Comparison of ENCODE assay signal across 15 cellular contexts in the genomic region with DNA sequence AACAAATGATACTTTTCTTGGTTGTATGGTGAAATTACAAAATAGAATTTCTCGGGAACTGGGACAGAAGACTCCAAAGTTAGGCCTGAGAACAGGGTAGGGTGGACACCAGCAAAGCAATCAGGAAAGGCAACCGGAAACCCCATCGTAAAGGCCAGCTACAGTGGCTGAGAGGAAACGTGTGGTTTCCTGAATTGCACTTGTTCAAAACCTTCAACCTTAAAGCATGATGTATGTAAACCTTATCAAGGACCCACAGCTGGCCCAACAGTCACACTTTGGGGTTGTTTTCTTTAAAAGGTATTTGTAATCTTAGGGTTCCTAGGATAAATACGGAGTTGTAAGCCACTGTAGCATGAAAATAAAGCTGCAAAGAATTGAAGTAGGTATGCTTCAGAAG. TPM values are rescaled to one million over a fixed set of nuclear protein-coding genes. Genes with fewer than 3 reads are reported as not detected.
DNase-seq lines count a peak whose midpoint lies in the region; ATAC-seq, FAIRE-seq and TF ChIP-seq lines count a peak whose summit lies in the region.
"Had no signal": no experiment of that assay in that cellular context is flagged by ENCODE, and none has a peak within 500 bp of the region (broad histone marks: within the 10 kb centered on the region; RNA-seq: fewer than 3 reads in every experiment).

No MANE protein-coding gene starts in this region.

- no TSS peak for BruUV-seq in endothelial cell of umbilical vein (replicated peaks; lab: Mats Ljungman, UMichigan)

- TF ChIP-seq CTCF in endothelial cell of umbilical vein (IDR thresholded peaks at IDR 0.05; ENCODE audit: extremely low read depth in 1 of 2, insufficient read depth in 1 of 2, low read depth in 1 of 2, low read length in 2 of 2) (no peak), gastrocnemius medialis (IDR thresholded peaks at IDR 0.05 in 4 of 5, conservative IDR thresholded peaks at IDR 0.05 in 1 of 5) (no peak)

- TF ChIP-seq POLR2A in endothelial cell of umbilical vein (IDR thresholded peaks at IDR 0.05; ENCODE audit: low read depth, low read length) = no peak
- TF ChIP-seq POLR2A in gastrocnemius medialis (IDR thresholded peaks at IDR 0.05) = no peak

- CTCF ChIA-PET in endothelial cell of umbilical vein (lab: Charles Lee) = no interaction called here

- no peaks in the 10 kb centered on the region for H3K79me2 ChIP-seq in endothelial cell of umbilical vein (ENCODE audit: control insufficient read depth, insufficient read depth, low read length)

- dilution Hi-C loops in endothelial cell of umbilical vein (cut with MboI; ENCODE audit: extremely low pct_ligation_motif_present, low sequenced_read_pairs) = no loop called here

- H3K4me1 ChIP-seq in endothelial cell of umbilical vein (ENCODE audit: control insufficient read depth, extremely low read depth, insufficient read depth, low read length) (peaks cover 7% of the 10 kb centered on the region), gastrocnemius medialis (peaks cover 0 to 3% of the 10 kb centered on the region in 2 donors)

- H3K36me3 ChIP-seq in endothelial cell of umbilical vein (ENCODE audit: control insufficient read depth in 2 of 2, extremely low read depth in 1 of 2, insufficient read depth in 2 of 2, low read length in 2 of 2) = no peaks in the 10 kb centered on the region
- H3K36me3 ChIP-seq in gastrocnemius medialis = no peaks in the 10 kb centered on the region

- no peak overlapping the region for H3K9ac ChIP-seq in endothelial cell of umbilical vein (replicated peaks; ENCODE audit: extremely low read depth, insufficient read depth, low read length)
- H3K9ac ChIP-seq: GM23248 had no signal

- H3K4me3 ChIP-seq in endothelial cell of umbilical vein (replicated peaks in 1 of 3; ENCODE audit: insufficient read depth in 1 of 3, low read depth in 1 of 3, low read length in 3 of 3) (no peak overlapping the region), gastrocnemius medialis (no peak overlapping the region)
- H3K4me3 ChIP-seq: GM23248 had no signal

- ATAC-seq in GM19395 (IDR thresholded peaks at IDR 0.05; ENCODE audit: unreplicated experiment) (peak; percentile 64), gastrocnemius medialis (no peak)

- H4K20me1 ChIP-seq in endothelial cell of umbilical vein (replicated peaks; ENCODE audit: control insufficient read depth, extremely low read depth, insufficient read depth, low read length) = no peaks in the 10 kb centered on the region

- no peak overlapping the region for H3K4me2 ChIP-seq in endothelial cell of umbilical vein (ENCODE audit: insufficient read depth, low read length)

- POLR2A ChIA-PET in endothelial cell of umbilical vein (lab: Charles Lee) = no interaction called here

- H3K27ac ChIP-seq in endothelial cell of umbilical vein (ENCODE audit: insufficient read depth, low read depth, low read length) (no peak overlapping the region), gastrocnemius medialis (no peak overlapping the region)

- in situ Hi-C loops in gastrocnemius medialis (cut with MboI; ENCODE audit: low sequenced_read_pairs in 4 of 4) = no loop called here

- no peaks in the 10 kb centered on the region for H3K9me3 ChIP-seq in endothelial cell of umbilical vein (replicated peaks; ENCODE audit: control insufficient read depth, insufficient read depth, low read length)
- no peaks in the 10 kb centered on the region for H3K9me3 ChIP-seq in gastrocnemius medialis

- no peaks in the 10 kb centered on the region for H3K9me1 ChIP-seq in endothelial cell of umbilical vein (replicated peaks; ENCODE audit: control insufficient read depth, extremely low read depth, insufficient read depth, low read length)

- H2AFZ ChIP-seq in endothelial cell of umbilical vein (ENCODE audit: low read depth, low read length) = no peak overlapping the region
- H2AFZ ChIP-seq: GM23248 had no signal

- peaks cover 56 to 57% of the 10 kb centered on the region in 2 experiments for H3K27me3 ChIP-seq in endothelial cell of umbilical vein (ENCODE audit: control insufficient read depth in 2 of 2, insufficient read depth in 2 of 2, low read length in 2 of 2)
- peaks cover 3 to 19% (median 13%) of the 10 kb centered on the region in 3 donors for H3K27me3 ChIP-seq in gastrocnemius medialis

- no peak for FAIRE-seq in endothelial cell of umbilical vein (lab: Jason Lieb, UNC)
- FAIRE-seq: TTC549 had no signal

- intact Hi-C loops in endothelial cell of umbilical vein (cut with micrococcal nuclease) (no loop called here), gastrocnemius medialis (cut with DNase I; ENCODE audit: low total_unique reads) (no loop called here)

- DNase-seq in GDM1 (lab: John Stamatoyannopoulos, UW) (peak; percentile 34), MV-4-11 (lab: John Stamatoyannopoulos, UW) (peak; percentile 62), endothelial cell of umbilical vein (ENCODE audit: low read depth, low spot score) (peak; percentile 61), gastrocnemius medialis (no peak), DMS153 treated with DMSO at 0.1 percent for 48 hours (lab: John Stamatoyannopoulos, UW; ENCODE audit: unreplicated experiment) (no peak), medulla oblongata (ENCODE audit: extremely low spot score) (no peak)
- DNase-seq: DMS79 treated with DMSO at 0.1 percent for 48 hours; GM23248; NCI-H1048; stimulated activated naive CD4-positive, alpha-beta T cell treated with Interleukin-2 at 50 U/mL for 16 hours had no signal

TF ChIP-seq in endothelial cell of umbilical vein, 7 proteins besides CTCF, POLR2A, EP300 and RAD21:
- peak; percentile 49 for TF ChIP-seq POLR2AphosphoS5 (IDR thresholded peaks at IDR 0.05; ENCODE audit: insufficient read depth, low read depth, low read length)
- TF ChIP-seq EZH2 (IDR thresholded peaks at IDR 0.05; ENCODE audit: borderline replicate concordance, low read depth, low read length, severe bottlenecking) = no peak
- TF ChIP-seq, protein P1, sequence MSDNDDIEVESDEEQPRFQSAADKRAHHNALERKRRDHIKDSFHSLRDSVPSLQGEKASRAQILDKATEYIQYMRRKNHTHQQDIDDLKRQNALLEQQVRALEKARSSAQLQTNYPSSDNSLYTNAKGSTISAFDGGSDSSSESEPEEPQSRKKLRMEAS (IDR thresholded peaks at IDR 0.05; ENCODE audit: insufficient read depth, insufficient read length) = no peak
- peak; percentile 34 for TF ChIP-seq GATA2 (IDR thresholded peaks at IDR 0.05; ENCODE audit: insufficient read depth, insufficient read length, low read depth, low read length)
- no peak for TF ChIP-seq FOS (IDR thresholded peaks at IDR 0.05; ENCODE audit: borderline replicate concordance, insufficient read depth, low read length)
- no peak for TF ChIP-seq MYC (IDR thresholded peaks at IDR 0.05; ENCODE audit: low read depth, low read length)
- TF ChIP-seq JUN (IDR thresholded peaks at IDR 0.05; ENCODE audit: borderline replicate concordance, insufficient read depth, insufficient read length, low read depth) = no peak
TF ChIP-seq in endothelial cell of umbilical vein: peak in this region for 2.

RNA-seq across cellular contexts. Expression of gene PTGDR, which starts 2.2 kb away (rescaled TPM):
- total RNA-seq in endothelial cell of umbilical vein (not detected in 2 replicates), gastrocnemius medialis (under 1 TPM in 2 of 4 donors, not detected in 2; 0.25 to 0.84 TPM)
- not detected in 2 replicates for polyA plus RNA-seq in endothelial cell of umbilical vein
- not detected in 2 replicates for polyA plus RNA-seq in endothelial cell of umbilical vein (2011; cell fraction: cytosol; rRNA removed)
- polyA plus RNA-seq in endothelial cell of umbilical vein (2011; cell fraction: nucleus; rRNA removed) = not detected in 2 replicates
- polyA plus RNA-seq in endothelial cell of umbilical vein (2012) = not detected in 2 replicates
- polyA minus RNA-seq in endothelial cell of umbilical vein = not detected in 2 replicates
- polyA minus RNA-seq in endothelial cell of umbilical vein (2011; cell fraction: cytosol; rRNA and poly(A)+ RNA removed) = not detected
- not detected in 2 replicates for polyA minus RNA-seq in endothelial cell of umbilical vein (2011; cell fraction: nucleus; rRNA and poly(A)+ RNA removed)
- total RNA-seq: GM23248, HT1080, SK-MEL-5 had no signal
- polyA plus RNA-seq: BJ had no signal

RNA-seq across cellular contexts. Expression of gene PTGER2, which starts 48.9 kb away (rescaled TPM):
- total RNA-seq in endothelial cell of umbilical vein = not detected in 2 replicates
- not detected in 2 replicates for polyA plus RNA-seq in endothelial cell of umbilical vein
- not detected in 2 replicates for polyA plus RNA-seq in endothelial cell of umbilical vein (2011; cell fraction: cytosol; rRNA removed)
- polyA plus RNA-seq in endothelial cell of umbilical vein (2011; cell fraction: nucleus; rRNA removed) = not detected in 2 replicates
- polyA plus RNA-seq in endothelial cell of umbilical vein (2012) = not detected in 2 replicates
- not detected in 2 replicates for polyA minus RNA-seq in endothelial cell of umbilical vein
- not detected for polyA minus RNA-seq in endothelial cell of umbilical vein (2011; cell fraction: cytosol; rRNA and poly(A)+ RNA removed)
- not detected in 2 replicates for polyA minus RNA-seq in endothelial cell of umbilical vein (2011; cell fraction: nucleus; rRNA and poly(A)+ RNA removed)
- under 1 TPM in 2 of 4 donors, not detected in 2; 0.25 to 0.78 TPM for total RNA-seq in gastrocnemius medialis
- total RNA-seq: HT1080, SK-MEL-5 had no signal

Comparison
In these comparisons a context has a peak if more than half of its experiments do, and no peak if none do; other contexts are left out.
1. DNase-seq: peak in GDM1 (single experiment), MV-4-11 (single experiment) and endothelial cell of umbilical vein (single experiment); none in gastrocnemius medialis (0 of 2), DMS153 treated with DMSO at 0.1 percent for 48 hours (single experiment) and medulla oblongata (single experiment).